In the genomic region with DNA sequence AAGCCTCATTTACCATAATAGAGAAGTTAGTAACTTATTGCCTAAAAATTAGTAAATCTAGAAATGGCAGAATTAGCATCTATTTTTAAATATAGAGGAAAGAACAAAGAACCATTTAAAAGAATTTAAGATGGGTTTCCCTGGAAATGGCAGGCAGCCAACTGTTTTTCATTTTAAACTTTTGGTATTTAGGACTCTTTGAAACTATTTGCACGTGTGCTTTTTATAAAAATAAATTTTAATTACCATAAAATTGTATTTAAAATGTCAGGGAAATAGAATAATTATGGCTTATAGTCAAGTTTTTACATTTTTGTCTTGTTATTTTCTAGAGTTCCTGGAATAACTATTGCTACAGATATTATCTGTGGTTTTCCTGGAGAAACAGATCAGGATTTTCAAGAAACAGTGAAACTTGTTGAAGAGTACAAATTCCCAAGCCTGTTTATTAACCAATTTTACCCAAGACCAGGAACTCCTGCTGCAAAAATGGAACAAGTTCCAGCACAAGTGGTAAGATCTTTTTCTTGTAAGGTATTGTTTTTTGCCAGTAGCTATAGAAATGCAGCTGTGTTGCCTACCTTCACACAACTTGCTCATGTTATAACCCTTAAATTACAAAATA, we compare ENCODE assay signal across 27 cellular contexts.
DNase-seq lines count a peak whose midpoint lies in the region; ATAC-seq and TF ChIP-seq lines count a peak whose summit lies in the region.
"Had no signal": no experiment of that assay in that cellular context is flagged by ENCODE, and none has a peak within 500 bp of the region (broad histone marks: within the 10 kb centered on the region; RNA-seq: fewer than 3 reads in every experiment).

No MANE protein-coding gene starts in this region.

- RAD21 ChIA-PET in HCT116 (lab: Charles Lee; ENCODE audit: low non-redundant PET in 1 of 2, low total read pairs in 2 of 2, uncharacterized antibody in 2 of 2, unreplicated experiment in 2 of 2), result no interaction called here

- no peak for TF ChIP-seq CTCF in HCT116 (IDR thresholded peaks at IDR 0.05 in 2 of 3, conservative IDR thresholded peaks at IDR 0.05 in 1 of 3; ENCODE audit: borderline replicate concordance in 1 of 3, insufficient read depth in 1 of 3, low read depth in 2 of 3, low read length in 2 of 3)
- no peak for TF ChIP-seq CTCF in coronary artery (IDR thresholded peaks at IDR 0.05)

- intact Hi-C loops in HCT116 (cut with micrococcal nuclease), result no loop called here

- H3K4me2 ChIP-seq in HCT116 (ENCODE audit: low read length), result no peak overlapping the region

- H3K9me3 ChIP-seq in HCT116 (ENCODE audit: control insufficient read depth in 1 of 2, insufficient read depth in 1 of 2, low read depth in 1 of 2, low read length in 2 of 2), result no peaks in the 10 kb centered on the region
- H3K9me3 ChIP-seq: Peyer's patch, SJSA1, thoracic aorta had no signal

- no peaks in the 10 kb centered on the region for H3K79me2 ChIP-seq in HCT116 (ENCODE audit: insufficient read depth, low read length)

- no peaks in the 10 kb centered on the region for H3K36me3 ChIP-seq in HCT116 (ENCODE audit: control insufficient read depth in 1 of 2, insufficient read depth in 2 of 2, low read length in 2 of 2)
- H3K36me3 ChIP-seq: Peyer's patch, SJSA1, thoracic aorta had no signal

- H3K9ac ChIP-seq in HCT116 (ENCODE audit: low read length), result no peak overlapping the region

- TF ChIP-seq RAD21 in HCT116 (IDR thresholded peaks at IDR 0.05; ENCODE audit: low read depth), result no peak

- DNase-seq in HCT116 (ENCODE audit: low read depth, low spot score) (no peak), amniotic epithelial cell (ENCODE audit: low read depth) (peak; percentile 61), fibroblast of peridontal ligament (ENCODE audit: extremely low read depth) (peak; percentile 22), renal cortical epithelial cell (ENCODE audit: low read depth) (peak; percentile 56), coronary artery (ENCODE audit: low spot score) (no peak)
- no peak for DNase-seq in activated naive CD4-positive, alpha-beta T cell treated with Interleukin-2 at 50 U/mL for 16 hours
- DNase-seq in activated CD4-positive, alpha-beta T cell treated with anti-CD3 and anti-CD28 coated beads, Interleukin-2, amount 50 U/mL, for 48 hours, result no peak
- DNase-seq: activated CD4-positive, CD25-positive, alpha-beta regulatory T cell; activated CD8-positive, alpha-beta T cell treated with anti-CD3 and anti-CD28 coated beads for 36 hours; activated gamma-delta T cell treated with Interleukin-2 at 50 U/mL for 16 hours; activated T-cell treated with anti-CD3 and anti-CD28 coated beads for 4 hours; amygdala; CD4-positive, alpha-beta T cell; cerebellar nuclear complex; DMS153; HCEC 1CT; KBM-7; mucosa of descending colon; NCI-H1694; NCI-H2171; NCI-H524; Peyer's patch; stimulated activated naive B cell treated with anti-CD40 and anti-IgM and Interleukin-4, amounts not matched to agents 10 μg/mL and 1 μg/mL and 100 μg/mL, for 72 hours had no signal

- H3K27ac ChIP-seq in HCT116 (ENCODE audit: low read depth, low read length) (peak overlapping the region; percentile 3; the same call in 1 of the 2 replicates), coronary artery (no peak overlapping the region)
- H3K27ac ChIP-seq: Peyer's patch, SJSA1, thoracic aorta had no signal

- H3K4me1 ChIP-seq in HCT116 (ENCODE audit: control insufficient read depth in 1 of 2, insufficient read depth in 2 of 2, low read length in 2 of 2), result peaks cover 11 to 18% of the 10 kb centered on the region in 2 experiments
- H3K4me1 ChIP-seq: Peyer's patch had no signal

- H2AFZ ChIP-seq in HCT116 (ENCODE audit: low read depth, low read length, poor library complexity, severe bottlenecking), result no peak overlapping the region

- no TSS peak for BruUV-seq in HCT116 (replicated peaks; lab: Mats Ljungman, UMichigan)

- POLR2A ChIA-PET in HCT116 (lab: Charles Lee), result no interaction called here

- no peak for ATAC-seq in HCT116
- ATAC-seq in GM21526 (IDR thresholded peaks at IDR 0.05; ENCODE audit: low FRiP score, unreplicated experiment), result no peak
- ATAC-seq: activated CD8-positive, alpha-beta T cell treated with anti-CD3 and anti-CD28 coated beads for 36 hours; GM12878; mucosa of descending colon; stimulated activated naive B cell treated with anti-CD40 and anti-IgM and Interleukin-4, amounts not matched to agents 10 μg/mL and 1 μg/mL and 100 μg/mL, for 72 hours had no signal

- no peaks in the 10 kb centered on the region for H3K9me2 ChIP-seq in HCT116 (ENCODE audit: insufficient read depth)

- H3K4me3 ChIP-seq in HCT116 (replicated peaks in 1 of 2; ENCODE audit: low read depth in 1 of 2, low read length in 2 of 2) (no peak overlapping the region), coronary artery (no peak overlapping the region)
- H3K4me3 ChIP-seq: GM12878, mucosa of descending colon, Peyer's patch, SJSA1, thoracic aorta had no signal

- TF ChIP-seq POLR2A in HCT116 (IDR thresholded peaks at IDR 0.05; ENCODE audit: borderline replicate concordance, extremely low read depth, insufficient read depth, insufficient read length), result no peak

- no peaks in the 10 kb centered on the region for H4K20me1 ChIP-seq in HCT116 (ENCODE audit: insufficient read depth)

- no peaks in the 10 kb centered on the region for H3K27me3 ChIP-seq in HCT116 (ENCODE audit: insufficient read depth, low read length)
- H3K27me3 ChIP-seq: Peyer's patch, SJSA1 had no signal

- CTCF ChIA-PET in HCT116 (lab: Charles Lee), result no interaction called here

TF ChIP-seq in HCT116, 20 proteins besides CTCF, POLR2A, EP300 and RAD21:
- TF ChIP-seq, protein P1, sequence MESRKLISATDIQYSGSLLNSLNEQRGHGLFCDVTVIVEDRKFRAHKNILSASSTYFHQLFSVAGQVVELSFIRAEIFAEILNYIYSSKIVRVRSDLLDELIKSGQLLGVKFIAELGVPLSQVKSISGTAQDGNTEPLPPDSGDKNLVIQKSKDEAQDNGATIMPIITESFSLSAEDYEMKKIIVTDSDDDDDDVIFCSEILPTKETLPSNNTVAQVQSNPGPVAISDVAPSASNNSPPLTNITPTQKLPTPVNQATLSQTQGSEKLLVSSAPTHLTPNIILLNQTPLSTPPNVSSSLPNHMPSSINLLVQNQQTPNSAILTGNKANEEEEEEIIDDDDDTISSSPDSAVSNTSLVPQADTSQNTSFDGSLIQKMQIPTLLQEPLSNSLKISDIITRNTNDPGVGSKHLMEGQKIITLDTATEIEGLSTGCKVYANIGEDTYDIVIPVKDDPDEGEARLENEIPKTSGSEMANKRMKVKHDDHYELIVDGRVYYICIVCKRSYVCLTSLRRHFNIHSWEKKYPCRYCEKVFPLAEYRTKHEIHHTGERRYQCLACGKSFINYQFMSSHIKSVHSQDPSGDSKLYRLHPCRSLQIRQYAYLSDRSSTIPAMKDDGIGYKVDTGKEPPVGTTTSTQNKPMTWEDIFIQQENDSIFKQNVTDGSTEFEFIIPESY (IDR thresholded peaks at IDR 0.05; ENCODE audit: extremely low read depth, insufficient replicate concordance, low read length), result no peak
- TF ChIP-seq JUND (IDR thresholded peaks at IDR 0.05) (no peak), FOSL1 (IDR thresholded peaks at IDR 0.05; ENCODE audit: low read depth) (no peak), EGR1 (IDR thresholded peaks at IDR 0.05; ENCODE audit: low read depth) (no peak), CBX3 (IDR thresholded peaks at IDR 0.05; ENCODE audit: low read depth) (no peak), EZH2 (IDR thresholded peaks at IDR 0.05) (no peak), TCF7L2 (IDR thresholded peaks at IDR 0.05; ENCODE audit: borderline replicate concordance, extremely low read depth, insufficient read depth, insufficient read length) (no peak), CEBPB (IDR thresholded peaks at IDR 0.05; ENCODE audit: low read depth) (no peak), SRF (IDR thresholded peaks at IDR 0.05; ENCODE audit: low read depth) (no peak), ZNF274 (IDR thresholded peaks at IDR 0.05; ENCODE audit: low read depth, low read length) (no peak), SP1 (IDR thresholded peaks at IDR 0.05; ENCODE audit: low read depth) (no peak), YY1 (IDR thresholded peaks at IDR 0.05; ENCODE audit: extremely low read depth, insufficient replicate concordance, low read depth, low read length) (no peak)
- TF ChIP-seq, protein P2, sequence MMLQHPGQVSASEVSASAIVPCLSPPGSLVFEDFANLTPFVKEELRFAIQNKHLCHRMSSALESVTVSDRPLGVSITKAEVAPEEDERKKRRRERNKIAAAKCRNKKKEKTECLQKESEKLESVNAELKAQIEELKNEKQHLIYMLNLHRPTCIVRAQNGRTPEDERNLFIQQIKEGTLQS (IDR thresholded peaks at IDR 0.05), result no peak
- TF ChIP-seq, protein P3, sequence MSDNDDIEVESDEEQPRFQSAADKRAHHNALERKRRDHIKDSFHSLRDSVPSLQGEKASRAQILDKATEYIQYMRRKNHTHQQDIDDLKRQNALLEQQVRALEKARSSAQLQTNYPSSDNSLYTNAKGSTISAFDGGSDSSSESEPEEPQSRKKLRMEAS (IDR thresholded peaks at IDR 0.05), result no peak
- TF ChIP-seq, protein P4, sequence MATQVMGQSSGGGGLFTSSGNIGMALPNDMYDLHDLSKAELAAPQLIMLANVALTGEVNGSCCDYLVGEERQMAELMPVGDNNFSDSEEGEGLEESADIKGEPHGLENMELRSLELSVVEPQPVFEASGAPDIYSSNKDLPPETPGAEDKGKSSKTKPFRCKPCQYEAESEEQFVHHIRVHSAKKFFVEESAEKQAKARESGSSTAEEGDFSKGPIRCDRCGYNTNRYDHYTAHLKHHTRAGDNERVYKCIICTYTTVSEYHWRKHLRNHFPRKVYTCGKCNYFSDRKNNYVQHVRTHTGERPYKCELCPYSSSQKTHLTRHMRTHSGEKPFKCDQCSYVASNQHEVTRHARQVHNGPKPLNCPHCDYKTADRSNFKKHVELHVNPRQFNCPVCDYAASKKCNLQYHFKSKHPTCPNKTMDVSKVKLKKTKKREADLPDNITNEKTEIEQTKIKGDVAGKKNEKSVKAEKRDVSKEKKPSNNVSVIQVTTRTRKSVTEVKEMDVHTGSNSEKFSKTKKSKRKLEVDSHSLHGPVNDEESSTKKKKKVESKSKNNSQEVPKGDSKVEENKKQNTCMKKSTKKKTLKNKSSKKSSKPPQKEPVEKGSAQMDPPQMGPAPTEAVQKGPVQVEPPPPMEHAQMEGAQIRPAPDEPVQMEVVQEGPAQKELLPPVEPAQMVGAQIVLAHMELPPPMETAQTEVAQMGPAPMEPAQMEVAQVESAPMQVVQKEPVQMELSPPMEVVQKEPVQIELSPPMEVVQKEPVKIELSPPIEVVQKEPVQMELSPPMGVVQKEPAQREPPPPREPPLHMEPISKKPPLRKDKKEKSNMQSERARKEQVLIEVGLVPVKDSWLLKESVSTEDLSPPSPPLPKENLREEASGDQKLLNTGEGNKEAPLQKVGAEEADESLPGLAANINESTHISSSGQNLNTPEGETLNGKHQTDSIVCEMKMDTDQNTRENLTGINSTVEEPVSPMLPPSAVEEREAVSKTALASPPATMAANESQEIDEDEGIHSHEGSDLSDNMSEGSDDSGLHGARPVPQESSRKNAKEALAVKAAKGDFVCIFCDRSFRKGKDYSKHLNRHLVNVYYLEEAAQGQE (IDR thresholded peaks at IDR 0.05; ENCODE audit: low read depth), result no peak

Comparison
In these comparisons a context has a peak if more than half of its experiments do, and no peak if none do; other contexts are left out.
1. DNase-seq: peak in amniotic epithelial cell (single experiment), fibroblast of peridontal ligament (single experiment) and renal cortical epithelial cell (single experiment); none in HCT116 (single experiment), activated naive CD4-positive, alpha-beta T cell treated with Interleukin-2 at 50 U/mL for 16 hours (single experiment), coronary artery (single experiment) and activated CD4-positive, alpha-beta T cell treated with anti-CD3 and anti-CD28 coated beads, Interleukin-2, amount 50 U/mL, for 48 hours (0 of 2).